Comparison of ENCODE assay signal across 10 cellular contexts in genomic region chrX:134388161-134389109, GRCh38. TPM values are rescaled to one million over a fixed set of nuclear protein-coding genes. Genes with fewer than 3 reads are reported as not detected.
DNase-seq lines count a peak whose midpoint lies in the region; ATAC-seq and TF ChIP-seq lines count a peak whose summit lies in the region.
"Had no signal": no experiment of that assay in that cellular context is flagged by ENCODE, and none has a peak within 500 bp of the region (broad histone marks: within the 10 kb centered on the region; RNA-seq: fewer than 3 reads in every experiment).

No MANE protein-coding gene starts in this region.

- H3K36me3 Mint-ChIP-seq in GM23338 (ENCODE audit: low read depth) (peaks cover 6% of the 10 kb centered on the region; the same call in 1 of the 3 replicates), IgD-negative memory B cell (no peaks in the 10 kb centered on the region), natural killer cell (no peaks in the 10 kb centered on the region)

- H3K9me3 Mint-ChIP-seq in GM23338, result no peaks in the 10 kb centered on the region
- no peaks in the 10 kb centered on the region for H3K9me3 Mint-ChIP-seq in IgD-negative memory B cell
- no peaks in the 10 kb centered on the region for H3K9me3 Mint-ChIP-seq in stimulated activated naive CD8-positive, alpha-beta T cell treated with anti-CD3 and anti-CD28 coated beads, Interleukin-15, amount 100 ng/mL, for 72 hours
- H3K9me3 Mint-ChIP-seq in natural killer cell, result no peaks in the 10 kb centered on the region
- H3K9me3 Mint-ChIP-seq: activated T-helper 1 cell treated with anti-CD3 and anti-CD28 coated beads, Interleukin-12 subunit alpha, Interleukin-12 subunit beta, Interleukin-2, Interleukin-4 antibody, amounts not matched to agents 30 ng/mL and 10 ng/mL and 1 ng/mL, durations not matched to agents 14 hours and 24 hours and 36 hours had no signal

- intact Hi-C loops in lower lobe of right lung (cut with DNase I) (no loop called here), natural killer cell (cut with micrococcal nuclease) (no loop called here), ascending aorta (cut with DNase I) (no loop called here)

- H4K20me1 ChIP-seq in GM23338 (replicated peaks; ENCODE audit: insufficient read depth), result no peaks in the 10 kb centered on the region

- H3K9me3 ChIP-seq in lower lobe of right lung (no peaks in the 10 kb centered on the region), ascending aorta (no peaks in the 10 kb centered on the region)

- ATAC-seq in GM18517 (IDR thresholded peaks at IDR 0.05; ENCODE audit: unreplicated experiment) (peak; percentile 98), GM23338 (no peak), lower lobe of right lung (peak; percentile 60 to 69), natural killer cell (no peak)
- ATAC-seq in stimulated activated naive CD8-positive, alpha-beta T cell treated with anti-CD3 and anti-CD28 coated beads, Interleukin-15, amount 100 ng/mL, for 72 hours, result no peak

- DNase-seq in GM23338 (ENCODE audit: low spot score) (no peak), lower lobe of right lung (no peak), natural killer cell (no peak), ascending aorta (ENCODE audit: low spot score in 2 of 2) (no peak), DMS 273 (lab: John Stamatoyannopoulos, UW; ENCODE audit: unreplicated experiment) (no peak)
- no peak for DNase-seq in stimulated activated naive CD8-positive, alpha-beta T cell treated with anti-CD3 and anti-CD28 coated beads, Interleukin-15, amount 100 ng/mL, for 72 hours
- DNase-seq: NCI-H748 treated with DMSO at 0.1 percent for 48 hours had no signal

- H3K4me1 Mint-ChIP-seq in GM23338 (no peaks in the 10 kb centered on the region), IgD-negative memory B cell (peaks cover 13 to 16% (median 13%) of the 10 kb centered on the region in 3 donors), natural killer cell (no peaks in the 10 kb centered on the region)
- peaks cover 4% of the 10 kb centered on the region for H3K4me1 Mint-ChIP-seq in stimulated activated naive CD8-positive, alpha-beta T cell treated with anti-CD3 and anti-CD28 coated beads, Interleukin-15, amount 100 ng/mL, for 72 hours

- no peak overlapping the region for H3K4me2 ChIP-seq in GM23338

- H3K4me3 ChIP-seq in GM23338 (no peak overlapping the region), lower lobe of right lung (peak overlapping the region; percentile 3), ascending aorta (no peak overlapping the region)

- H3K4me1 ChIP-seq in GM23338 (ENCODE audit: insufficient read depth) (no peaks in the 10 kb centered on the region), lower lobe of right lung (no peaks in the 10 kb centered on the region), ascending aorta (no peaks in the 10 kb centered on the region)

- no peak for TF ChIP-seq CTCF in GM23338 (conservative IDR thresholded peaks at IDR 0.05; ENCODE audit: low read depth in 2 of 2)
- TF ChIP-seq CTCF in lower lobe of right lung (IDR thresholded peaks at IDR 0.05), result no peak
- no peak for TF ChIP-seq CTCF in natural killer cell (IDR thresholded peaks at IDR 0.05)
- no peak for TF ChIP-seq CTCF in ascending aorta (IDR thresholded peaks at IDR 0.05)

- no peak overlapping the region for H2AFZ ChIP-seq in GM23338

- 0 out of 2 replicates have a peak, but pooled peaks cover 6% of the 10 kb centered on the region for H3K79me2 ChIP-seq in GM23338 (replicated peaks; ENCODE audit: insufficient read depth)

- H3K9me2 ChIP-seq in GM23338 (ENCODE audit: insufficient read depth), result no peaks in the 10 kb centered on the region

- no peak overlapping the region for H3K27ac ChIP-seq in GM23338 (ENCODE audit: low read depth)
- H3K27ac ChIP-seq in lower lobe of right lung, result peak overlapping the region; percentile 41
- H3K27ac ChIP-seq in ascending aorta, result no peak overlapping the region

- H3K27me3 ChIP-seq in GM23338 (ENCODE audit: insufficient read depth), result no peaks in the 10 kb centered on the region
- no peaks in the 10 kb centered on the region for H3K27me3 ChIP-seq in lower lobe of right lung (ENCODE audit: low read depth)
- no peaks in the 10 kb centered on the region for H3K27me3 ChIP-seq in ascending aorta

- H3K36me3 ChIP-seq in GM23338 (ENCODE audit: insufficient read depth) (peaks cover 4% of the 10 kb centered on the region; the same call in 1 of the 2 replicates), lower lobe of right lung (peaks cover 4% of the 10 kb centered on the region), ascending aorta (no peaks in the 10 kb centered on the region)

- H3K4me3 Mint-ChIP-seq in GM23338 (no peak overlapping the region), IgD-negative memory B cell (peak overlapping the region in 2 of 4 donors; percentile 39 to 89), natural killer cell (no peak overlapping the region)
- H3K4me3 Mint-ChIP-seq in stimulated activated naive CD8-positive, alpha-beta T cell treated with anti-CD3 and anti-CD28 coated beads, Interleukin-15, amount 100 ng/mL, for 72 hours, result no peak overlapping the region
- H3K4me3 Mint-ChIP-seq: activated T-helper 1 cell treated with anti-CD3 and anti-CD28 coated beads, Interleukin-12 subunit alpha, Interleukin-12 subunit beta, Interleukin-2, Interleukin-4 antibody, amounts not matched to agents 30 ng/mL and 10 ng/mL and 1 ng/mL, durations not matched to agents 14 hours and 24 hours and 36 hours had no signal

- no peaks in the 10 kb centered on the region for H3F3A ChIP-seq in GM23338 (replicated peaks; ENCODE audit: low read depth)

- H3K27ac Mint-ChIP-seq in GM23338 (peak overlapping the region; percentile 58; the same call in 1 of the 2 replicates), IgD-negative memory B cell (peak overlapping the region in 2 of 3 donors; percentile 0 to 42), natural killer cell (peak overlapping the region in 1 of 2 donors; percentile 6)
- no peak overlapping the region for H3K27ac Mint-ChIP-seq in stimulated activated naive CD8-positive, alpha-beta T cell treated with anti-CD3 and anti-CD28 coated beads, Interleukin-15, amount 100 ng/mL, for 72 hours
- H3K27ac Mint-ChIP-seq: activated T-helper 1 cell treated with anti-CD3 and anti-CD28 coated beads, Interleukin-12 subunit alpha, Interleukin-12 subunit beta, Interleukin-2, Interleukin-4 antibody, amounts not matched to agents 30 ng/mL and 10 ng/mL and 1 ng/mL, durations not matched to agents 14 hours and 24 hours and 36 hours had no signal

- H3K27me3 Mint-ChIP-seq in GM23338 (ENCODE audit: insufficient read depth, low read depth, poor library complexity), result no peaks in the 10 kb centered on the region
- H3K27me3 Mint-ChIP-seq in IgD-negative memory B cell, result peaks cover 2% of the 10 kb centered on the region
- no peaks in the 10 kb centered on the region for H3K27me3 Mint-ChIP-seq in stimulated activated naive CD8-positive, alpha-beta T cell treated with anti-CD3 and anti-CD28 coated beads, Interleukin-15, amount 100 ng/mL, for 72 hours
- H3K27me3 Mint-ChIP-seq in natural killer cell (ENCODE audit: low read depth in 2 of 2), result peaks cover 0 to 25% of the 10 kb centered on the region in 2 donors

RNA-seq across cellular contexts. Expression of gene PHF6, which starts 15.3 kb away (rescaled TPM):
- total RNA-seq in GM23338 (2014; rRNA removed; shearing (Covaris generic)), result 55.1 and 56.5 TPM in 2 replicates
- polyA plus RNA-seq in GM23338 (2016; fragmentation: Nextera tagmentation; extraction: Ambion mirVana) (36.6 and 42.0 TPM in 2 replicates), IgD-negative memory B cell (39.8 TPM)
- total RNA-seq in lower lobe of right lung (15.9 TPM), natural killer cell (10 to 100 TPM; 16.0 to 21.4 (median 18.7) TPM), ascending aorta (5.9 TPM)

Comparison
In these comparisons a context has a peak if more than half of its experiments do, and no peak if none do; other contexts are left out.
1. ATAC-seq: peak in GM18517 (single experiment) and lower lobe of right lung (2 of 2); none in GM23338 (single experiment), stimulated activated naive CD8-positive, alpha-beta T cell treated with anti-CD3 and anti-CD28 coated beads, Interleukin-15, amount 100 ng/mL, for 72 hours (single experiment) and natural killer cell (0 of 3).
2. H3K27ac Mint-ChIP-seq: peak in GM23338 (single experiment) and IgD-negative memory B cell (2 of 3); none in stimulated activated naive CD8-positive, alpha-beta T cell treated with anti-CD3 and anti-CD28 coated beads, Interleukin-15, amount 100 ng/mL, for 72 hours (0 of 2).